Comparison of ENCODE assay signal across 11 cellular contexts in the genomic region with DNA sequence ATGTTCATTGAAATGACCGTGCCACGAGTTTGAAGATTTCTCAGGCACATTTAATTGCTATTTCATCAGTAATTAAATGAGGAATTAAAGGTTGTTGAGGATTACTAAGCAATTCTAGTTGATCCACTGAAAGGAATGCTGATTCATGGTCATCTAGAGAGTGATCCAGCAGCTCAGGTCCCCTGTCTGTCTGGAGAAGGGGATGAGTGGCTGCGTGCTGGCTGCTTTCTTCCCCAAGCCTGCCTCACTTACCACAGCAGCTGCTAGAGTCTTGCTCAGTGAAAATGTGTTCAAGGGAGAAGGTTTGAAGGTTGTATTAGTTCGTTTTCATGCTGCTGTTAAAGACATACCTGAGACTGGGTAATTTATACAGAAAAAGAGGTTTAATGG. TPM values are rescaled to one million over a fixed set of nuclear protein-coding genes. Genes with fewer than 3 reads are reported as not detected.
DNase-seq lines count a peak whose midpoint lies in the region; ATAC-seq, FAIRE-seq and TF ChIP-seq lines count a peak whose summit lies in the region.
"Had no signal": no experiment of that assay in that cellular context is flagged by ENCODE, and none has a peak within 500 bp of the region (broad histone marks: within the 10 kb centered on the region; RNA-seq: fewer than 3 reads in every experiment).

No MANE protein-coding gene starts in this region.

- peak; percentile 95 for FAIRE-seq in A549 (lab: Jason Lieb, UNC)

- H3K27ac ChIP-seq in A549 (peak overlapping the region; percentile 96 to 97), mammary epithelial cell (ENCODE audit: insufficient read depth, low read depth, low read length) (peak overlapping the region; percentile 81), mesodermal cell (ENCODE audit: low read depth, low read length, severe bottlenecking) (peak overlapping the region; percentile 81), body of pancreas (peak overlapping the region in 1 of 4 donors; percentile 3)
- H3K27ac ChIP-seq: C4-2B had no signal

- CTCF ChIA-PET in A549 (lab: Yijun Ruan, JAX) = interaction anchor here (1.0 to 1.6 kb wide), 4 partner anchors 10 to 76 kb away, joined by 3 to 5 read pairs (median 3); no protein-coding TSS in a partner anchor
- CTCF ChIA-PET in mammary epithelial cell (lab: Charles Lee; ENCODE audit: low non-redundant PET) = no interaction called here

- dilution Hi-C loops in mammary epithelial cell (cut with HindIII; ENCODE audit: low sequenced_read_pairs) = no loop called here

- H3K27ac Mint-ChIP-seq in HFFc6 = peak overlapping the region; percentile 91
- no peak overlapping the region for H3K27ac Mint-ChIP-seq in T-helper 17 cell
- H3K27ac Mint-ChIP-seq: activated CD4-positive, alpha-beta T cell treated with anti-CD3 and anti-CD28 coated beads, Interleukin-2, amount 10 ng/mL, durations not matched to agents 7 days and 5 days; activated naive CD8-positive, alpha-beta T cell treated with anti-CD3 and anti-CD28 coated beads, Interleukin-2, amount 50 U/mL, for 24 hours had no signal

- 16% methylated on average over 4 of the region's 4 CpGs for WGBS in A549 (ENCODE audit: missing lambda C conversion rate)
- WGBS in mammary epithelial cell (ENCODE audit: low coverage, missing lambda C conversion rate) = 63% methylated on average over 4 of the region's 4 CpGs
- WGBS in mesodermal cell (ENCODE audit: insufficient coverage in 2 of 2), 2 experiments = 79 to 83% methylated on average over 1 to 2 of the region's 4 CpGs
- WGBS in body of pancreas, 2 donors = 62 to 73% methylated on average over 4 of the region's 4 CpGs

- H3K9me3 ChIP-seq in A549 (peaks cover 19% of the 10 kb centered on the region), mammary epithelial cell (replicated peaks; ENCODE audit: insufficient read depth, low read length) (no peaks in the 10 kb centered on the region), mesodermal cell (ENCODE audit: control insufficient read depth, low read length) (no peaks in the 10 kb centered on the region), T-helper 17 cell (ENCODE audit: control insufficient read depth, low read length, poor library complexity, severe bottlenecking) (no peaks in the 10 kb centered on the region), body of pancreas (no peaks in the 10 kb centered on the region)

- peak; percentile 53 to 65 for DNase-seq in A549 (ENCODE audit: low read depth in 1 of 2, low spot score in 1 of 2)
- peak; percentile 50 for DNase-seq in HFFc6
- peak; percentile 63 for DNase-seq in mammary epithelial cell
- DNase-seq in HK-2 (ENCODE audit: unreplicated experiment) = no peak
- DNase-seq in T-helper 17 cell = no peak
- no peak for DNase-seq in body of pancreas
- DNase-seq: activated CD4-positive, alpha-beta T cell treated with anti-CD3 and anti-CD28 coated beads, Interleukin-2, amount 10 ng/mL, durations not matched to agents 7 days and 5 days; activated naive CD8-positive, alpha-beta T cell treated with anti-CD3 and anti-CD28 coated beads, Interleukin-2, amount 50 U/mL, for 24 hours had no signal

- H2AFZ ChIP-seq in mammary epithelial cell (ENCODE audit: low read depth, low read length) = no peak overlapping the region

- H4K20me1 ChIP-seq in mammary epithelial cell (ENCODE audit: insufficient read depth, low read length) = no peaks in the 10 kb centered on the region

- H3K4me2 ChIP-seq in A549 = peak overlapping the region; percentile 60
- H3K4me2 ChIP-seq in mammary epithelial cell (ENCODE audit: insufficient read depth, low read depth, low read length) = peak overlapping the region; percentile 75

- TF ChIP-seq RAD21 in A549 (conservative IDR thresholded peaks at IDR 0.05 in 1 of 2, IDR thresholded peaks at IDR 0.05 in 1 of 2) = no peak

- peak overlapping the region; percentile 50 for H3K9ac ChIP-seq in mammary epithelial cell (ENCODE audit: insufficient read depth, low read length)

- in situ Hi-C loops in mammary epithelial cell (cut with MboI; ENCODE audit: low sequenced_read_pairs in 2 of 2) = no loop called here

- POLR2A ChIA-PET in A549 (lab: Yijun Ruan, JAX) = interaction anchor here (1.4 to 5.5 kb wide), 2 partner anchors 7 to 15 kb away, joined by 3 to 39 read pairs; a partner anchor contains a TSS

- no peak for TF ChIP-seq EP300 in A549 (IDR thresholded peaks at IDR 0.05)

- no peak for TF ChIP-seq CTCF in A549 (IDR thresholded peaks at IDR 0.05)
- no peak for TF ChIP-seq CTCF in HFFc6 (IDR thresholded peaks at IDR 0.05)
- no peak for TF ChIP-seq CTCF in mammary epithelial cell (conservative IDR thresholded peaks at IDR 0.05 in 1 of 2, IDR thresholded peaks at IDR 0.05 in 1 of 2; ENCODE audit: extremely low read depth in 1 of 2, insufficient read depth in 1 of 2, low read depth in 1 of 2, low read length in 2 of 2)
- no peak for TF ChIP-seq CTCF in body of pancreas (IDR thresholded peaks at IDR 0.05)

- H3K27me3 Mint-ChIP-seq in HFFc6 (ENCODE audit: insufficient read depth) (peaks cover 2% of the 10 kb centered on the region), T-helper 17 cell (peaks cover 6% of the 10 kb centered on the region)

- H3K4me3 ChIP-seq in A549 = no peak overlapping the region
- H3K4me3 ChIP-seq in mammary epithelial cell (replicated peaks in 1 of 3; ENCODE audit: insufficient read depth in 1 of 3, low read depth in 2 of 3, low read length in 3 of 3) = no peak overlapping the region
- H3K4me3 ChIP-seq in mesodermal cell (ENCODE audit: extremely low read depth, insufficient read depth, low read length, poor library complexity, severe bottlenecking) = no peak overlapping the region
- no peak overlapping the region for H3K4me3 ChIP-seq in body of pancreas

- H3K36me3 Mint-ChIP-seq in HFFc6 (ENCODE audit: low read depth) = peaks cover 4% of the 10 kb centered on the region; the same call in 1 of the 2 replicates
- H3K36me3 Mint-ChIP-seq in T-helper 17 cell (ENCODE audit: low read depth) = no peaks in the 10 kb centered on the region

- intact Hi-C loops in mammary epithelial cell (cut with micrococcal nuclease) (loop anchor here (2.0 kb wide), 1 partner anchor 16 kb away; no protein-coding TSS in a partner anchor), body of pancreas (cut with DNase I) (no loop called here)

- H3K4me1 Mint-ChIP-seq in HFFc6 (ENCODE audit: low read depth) (peaks cover 95% of the 10 kb centered on the region), T-helper 17 cell (no peaks in the 10 kb centered on the region)
- H3K4me1 Mint-ChIP-seq: activated CD4-positive, alpha-beta T cell treated with anti-CD3 and anti-CD28 coated beads, Interleukin-2, amount 10 ng/mL, durations not matched to agents 7 days and 5 days had no signal

- no peaks in the 10 kb centered on the region; the same call in 1 of the 2 replicates for H3K9me3 Mint-ChIP-seq in HFFc6
- H3K9me3 Mint-ChIP-seq: activated CD4-positive, alpha-beta T cell treated with anti-CD3 and anti-CD28 coated beads, Interleukin-2, amount 10 ng/mL, durations not matched to agents 7 days and 5 days; activated naive CD8-positive, alpha-beta T cell treated with anti-CD3 and anti-CD28 coated beads, Interleukin-2, amount 50 U/mL, for 24 hours had no signal

- H3K27me3 ChIP-seq in mammary epithelial cell (ENCODE audit: insufficient read depth, low read length) (no peaks in the 10 kb centered on the region), body of pancreas (no peaks in the 10 kb centered on the region)

- no peaks in the 10 kb centered on the region for H3K79me2 ChIP-seq in mammary epithelial cell (ENCODE audit: insufficient read depth, low read length)

- BruUV-seq in mammary epithelial cell (replicated peaks; lab: Mats Ljungman, UMichigan) = no TSS peak

- H3K36me3 ChIP-seq in mammary epithelial cell (ENCODE audit: insufficient read depth, low read length) (no peaks in the 10 kb centered on the region), mesodermal cell (ENCODE audit: control insufficient read depth, insufficient read depth, low read length) (no peaks in the 10 kb centered on the region), body of pancreas (replicated peaks in 1 of 2; ENCODE audit: insufficient read depth in 1 of 2, low read depth in 2 of 2) (no peaks in the 10 kb centered on the region)

- ATAC-seq in A549 (peak in 1 of 2 experiments; percentile 46; a peak in 3 of 6 replicates), HG02642 (IDR thresholded peaks at IDR 0.05; ENCODE audit: poor library complexity, unreplicated experiment) (no peak), T-helper 17 cell (no peak), body of pancreas (no peak)

- TF ChIP-seq POLR2A in A549 (IDR thresholded peaks at IDR 0.05; ENCODE audit: low read length) (no peak), body of pancreas (IDR thresholded peaks at IDR 0.05) (no peak)

- H3K4me3 Mint-ChIP-seq in HFFc6 (peak overlapping the region; percentile 79), T-helper 17 cell (no peak overlapping the region)
- H3K4me3 Mint-ChIP-seq: activated CD4-positive, alpha-beta T cell treated with anti-CD3 and anti-CD28 coated beads, Interleukin-2, amount 10 ng/mL, durations not matched to agents 7 days and 5 days; activated naive CD8-positive, alpha-beta T cell treated with anti-CD3 and anti-CD28 coated beads, Interleukin-2, amount 50 U/mL, for 24 hours had no signal

- H3K4me1 ChIP-seq in A549 = peaks cover 58% of the 10 kb centered on the region
- peaks cover 62% of the 10 kb centered on the region for H3K4me1 ChIP-seq in mammary epithelial cell (ENCODE audit: insufficient read depth, low read length)
- H3K4me1 ChIP-seq in mesodermal cell (ENCODE audit: control insufficient read depth, insufficient read depth, low read length, poor library complexity, severe bottlenecking) = peaks cover 30% of the 10 kb centered on the region
- H3K4me1 ChIP-seq in body of pancreas = peaks cover 5% of the 10 kb centered on the region

TF ChIP-seq in A549, 52 proteins besides CTCF, POLR2A, EP300 and RAD21 (continues in another document):
- TF ChIP-seq CBX2 (IDR thresholded peaks at IDR 0.05; ENCODE audit: borderline replicate concordance, low read depth) (no peak), FOSL2 (IDR thresholded peaks at IDR 0.05) (no peak), FOSL2 (CRISPR knock-in tag; IDR thresholded peaks at IDR 0.05) (no peak), HOXB5 (CRISPR knock-in tag; IDR thresholded peaks at IDR 0.05) (no peak), KDM1A (IDR thresholded peaks at IDR 0.05; ENCODE audit: low read depth) (no peak), CBX8 (IDR thresholded peaks at IDR 0.05) (no peak), RFX5 (IDR thresholded peaks at IDR 0.05) (no peak)

RNA-seq across cellular contexts. Expression of a gene that starts 7.8 kb away (rescaled TPM):
- 1,135 and 1,466 TPM in 2 replicates for polyA plus RNA-seq in A549 (2011; rRNA removed)
- 661 and 843 TPM in 2 replicates for polyA plus RNA-seq in A549 (2012; cell fraction: cytosol; rRNA removed)
- 1,811 and 1,913 TPM in 2 replicates for polyA plus RNA-seq in A549 (2012; cell fraction: nucleus; rRNA removed)
- 1,411 to 1,859 TPM (median 1,765 TPM) in 3 replicates for polyA plus RNA-seq in A549 (2017; fragmentation: RNase III; extraction: RNeasy Plus Mini Kit Qiagen cat#74134 plus additional on column Dnase treatment)
- polyA minus RNA-seq in A549 (2011; rRNA and poly(A)+ RNA removed) = 1,411 and 1,484 TPM in 2 replicates
- 100 to 1,000 TPM; 529 to 911 (median 784) TPM for total RNA-seq in HFFc6 (2021; fragmentation: NEBNext Ultra II Directional; extraction: Animal tissue kit (Norgen Biotek cat#: 25700))
- total RNA-seq in mammary epithelial cell = 10 to 100 TPM; 56.0 to 77.3 TPM
- polyA plus RNA-seq in mammary epithelial cell = 264 TPM
- 390 TPM for polyA minus RNA-seq in mammary epithelial cell
- 718 TPM for polyA plus RNA-seq in mesodermal cell (2013, experiment 1 of 2)
- 804 TPM for polyA plus RNA-seq in mesodermal cell (2013, experiment 2 of 2)
- total RNA-seq in T-helper 17 cell = 1 to 10 TPM; 6.6 to 8.6 TPM
- 10 to 100 TPM in 1 of 2 donors, 1 to 10 TPM in 1; 7.6 to 23.9 TPM for total RNA-seq in body of pancreas

Comparison
In these comparisons a context has a peak if more than half of its experiments do, and no peak if none do; other contexts are left out.
1. DNase-seq: peak in A549 (2 of 2), HFFc6 (single experiment) and mammary epithelial cell (single experiment); none in HK-2 (single experiment), T-helper 17 cell (0 of 3) and body of pancreas (0 of 4).
2. RNA of a gene that starts 7.8 kb away (total RNA-seq): 529 to 911 TPM in HFFc6; 56.0 to 77.3 TPM in mammary epithelial cell, 7.6 to 23.9 TPM in body of pancreas and 6.6 to 8.6 TPM in T-helper 17 cell; every median in the first group is over 4 times any median in the second.